ENCODE assay signal across 1 cellular context in the genomic region with DNA sequence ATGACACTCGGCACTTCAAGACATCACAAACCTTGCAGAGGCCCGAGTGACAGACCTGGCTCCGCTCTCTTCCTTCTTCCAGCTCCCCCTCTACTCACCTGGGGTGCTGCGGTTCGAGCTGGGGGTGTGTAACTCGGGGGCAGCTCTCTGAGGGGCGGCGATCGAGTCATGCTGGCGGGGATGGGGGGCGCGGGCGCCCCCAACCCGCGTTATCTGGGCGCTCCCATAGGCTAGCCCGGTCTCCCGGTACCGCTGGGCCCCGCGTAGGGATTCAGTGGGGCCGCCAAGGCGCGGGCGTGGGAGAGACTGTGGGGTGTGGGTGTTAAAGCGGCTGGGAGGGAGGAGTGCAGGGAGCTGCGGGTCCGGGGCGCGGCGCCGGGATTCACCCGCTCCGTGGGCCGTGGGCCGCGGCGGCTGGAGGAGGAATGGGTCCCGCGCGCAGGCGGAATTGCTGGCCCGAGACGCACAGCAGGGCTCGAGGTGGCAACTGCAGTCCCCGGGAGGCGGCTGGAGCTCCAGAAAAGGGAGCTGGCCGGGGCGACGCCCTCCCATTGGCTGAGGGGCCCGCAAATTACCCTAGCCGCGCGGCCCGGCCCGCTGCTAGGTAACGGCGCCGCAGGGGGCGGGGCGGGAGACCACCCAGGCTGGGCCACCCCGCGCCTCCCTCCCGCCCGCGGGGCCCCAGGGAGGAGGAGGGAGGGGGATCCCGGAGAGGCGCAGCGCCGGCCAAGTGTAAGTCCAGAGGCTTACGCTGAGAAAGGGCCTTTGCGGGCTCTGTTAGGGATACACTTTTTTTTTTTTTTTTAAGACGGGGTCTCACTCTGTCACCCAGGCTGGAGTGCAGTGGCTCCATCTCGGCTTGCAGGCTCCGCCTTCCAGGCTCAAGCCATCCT.
TF ChIP-seq lines count a peak whose summit lies in the region.

A gene with protein sequence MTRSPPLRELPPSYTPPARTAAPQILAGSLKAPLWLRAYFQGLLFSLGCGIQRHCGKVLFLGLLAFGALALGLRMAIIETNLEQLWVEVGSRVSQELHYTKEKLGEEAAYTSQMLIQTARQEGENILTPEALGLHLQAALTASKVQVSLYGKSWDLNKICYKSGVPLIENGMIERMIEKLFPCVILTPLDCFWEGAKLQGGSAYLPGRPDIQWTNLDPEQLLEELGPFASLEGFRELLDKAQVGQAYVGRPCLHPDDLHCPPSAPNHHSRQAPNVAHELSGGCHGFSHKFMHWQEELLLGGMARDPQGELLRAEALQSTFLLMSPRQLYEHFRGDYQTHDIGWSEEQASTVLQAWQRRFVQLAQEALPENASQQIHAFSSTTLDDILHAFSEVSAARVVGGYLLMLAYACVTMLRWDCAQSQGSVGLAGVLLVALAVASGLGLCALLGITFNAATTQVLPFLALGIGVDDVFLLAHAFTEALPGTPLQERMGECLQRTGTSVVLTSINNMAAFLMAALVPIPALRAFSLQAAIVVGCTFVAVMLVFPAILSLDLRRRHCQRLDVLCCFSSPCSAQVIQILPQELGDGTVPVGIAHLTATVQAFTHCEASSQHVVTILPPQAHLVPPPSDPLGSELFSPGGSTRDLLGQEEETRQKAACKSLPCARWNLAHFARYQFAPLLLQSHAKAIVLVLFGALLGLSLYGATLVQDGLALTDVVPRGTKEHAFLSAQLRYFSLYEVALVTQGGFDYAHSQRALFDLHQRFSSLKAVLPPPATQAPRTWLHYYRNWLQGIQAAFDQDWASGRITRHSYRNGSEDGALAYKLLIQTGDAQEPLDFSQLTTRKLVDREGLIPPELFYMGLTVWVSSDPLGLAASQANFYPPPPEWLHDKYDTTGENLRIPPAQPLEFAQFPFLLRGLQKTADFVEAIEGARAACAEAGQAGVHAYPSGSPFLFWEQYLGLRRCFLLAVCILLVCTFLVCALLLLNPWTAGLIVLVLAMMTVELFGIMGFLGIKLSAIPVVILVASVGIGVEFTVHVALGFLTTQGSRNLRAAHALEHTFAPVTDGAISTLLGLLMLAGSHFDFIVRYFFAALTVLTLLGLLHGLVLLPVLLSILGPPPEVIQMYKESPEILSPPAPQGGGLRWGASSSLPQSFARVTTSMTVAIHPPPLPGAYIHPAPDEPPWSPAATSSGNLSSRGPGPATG (minus strand): TSS at position 491 of the 893 bp plus-strand sequence. CDS start 321 bp downstream, at position 170.

TF ChIP-seq in K562, 482 proteins besides CTCF, POLR2A, EP300 and RAD21 (continued from another document and continues in another):
- TF ChIP-seq, protein P1, sequence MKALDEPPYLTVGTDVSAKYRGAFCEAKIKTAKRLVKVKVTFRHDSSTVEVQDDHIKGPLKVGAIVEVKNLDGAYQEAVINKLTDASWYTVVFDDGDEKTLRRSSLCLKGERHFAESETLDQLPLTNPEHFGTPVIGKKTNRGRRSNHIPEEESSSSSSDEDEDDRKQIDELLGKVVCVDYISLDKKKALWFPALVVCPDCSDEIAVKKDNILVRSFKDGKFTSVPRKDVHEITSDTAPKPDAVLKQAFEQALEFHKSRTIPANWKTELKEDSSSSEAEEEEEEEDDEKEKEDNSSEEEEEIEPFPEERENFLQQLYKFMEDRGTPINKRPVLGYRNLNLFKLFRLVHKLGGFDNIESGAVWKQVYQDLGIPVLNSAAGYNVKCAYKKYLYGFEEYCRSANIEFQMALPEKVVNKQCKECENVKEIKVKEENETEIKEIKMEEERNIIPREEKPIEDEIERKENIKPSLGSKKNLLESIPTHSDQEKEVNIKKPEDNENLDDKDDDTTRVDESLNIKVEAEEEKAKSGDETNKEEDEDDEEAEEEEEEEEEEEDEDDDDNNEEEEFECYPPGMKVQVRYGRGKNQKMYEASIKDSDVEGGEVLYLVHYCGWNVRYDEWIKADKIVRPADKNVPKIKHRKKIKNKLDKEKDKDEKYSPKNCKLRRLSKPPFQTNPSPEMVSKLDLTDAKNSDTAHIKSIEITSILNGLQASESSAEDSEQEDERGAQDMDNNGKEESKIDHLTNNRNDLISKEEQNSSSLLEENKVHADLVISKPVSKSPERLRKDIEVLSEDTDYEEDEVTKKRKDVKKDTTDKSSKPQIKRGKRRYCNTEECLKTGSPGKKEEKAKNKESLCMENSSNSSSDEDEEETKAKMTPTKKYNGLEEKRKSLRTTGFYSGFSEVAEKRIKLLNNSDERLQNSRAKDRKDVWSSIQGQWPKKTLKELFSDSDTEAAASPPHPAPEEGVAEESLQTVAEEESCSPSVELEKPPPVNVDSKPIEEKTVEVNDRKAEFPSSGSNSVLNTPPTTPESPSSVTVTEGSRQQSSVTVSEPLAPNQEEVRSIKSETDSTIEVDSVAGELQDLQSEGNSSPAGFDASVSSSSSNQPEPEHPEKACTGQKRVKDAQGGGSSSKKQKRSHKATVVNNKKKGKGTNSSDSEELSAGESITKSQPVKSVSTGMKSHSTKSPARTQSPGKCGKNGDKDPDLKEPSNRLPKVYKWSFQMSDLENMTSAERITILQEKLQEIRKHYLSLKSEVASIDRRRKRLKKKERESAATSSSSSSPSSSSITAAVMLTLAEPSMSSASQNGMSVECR (CRISPR knock-in tag; IDR thresholded peaks at IDR 0.05): no peak
- TF ChIP-seq TEAD1 (CRISPR knock-in tag; IDR thresholded peaks at IDR 0.05): peak in 1 of 2 experiments; percentile 55; a peak in 1 of 4 replicates
- TF ChIP-seq MYC (IDR thresholded peaks at IDR 0.05; ENCODE audit: low read depth, low read length): no peak
- 0 out of 2 replicates have a peak, but pooled peaks have one; percentile 36 for TF ChIP-seq MYC (CRISPR knock-in tag; IDR thresholded peaks at IDR 0.05; ENCODE audit: borderline replicate concordance, low read depth)
- TF ChIP-seq RBBP5 (IDR thresholded peaks at IDR 0.05; ENCODE audit: borderline replicate concordance, insufficient read depth, low read length, poor library complexity, severe bottlenecking): peak; percentile 72
- peak; percentile 54 for TF ChIP-seq HMGN3 (IDR thresholded peaks at IDR 0.05; ENCODE audit: borderline replicate concordance, extremely low read depth, insufficient read length, low read depth, low read length)
- no peak for TF ChIP-seq GABPB2 (CRISPR knock-in tag; conservative IDR thresholded peaks at IDR 0.05)
- TF ChIP-seq, protein P2, sequence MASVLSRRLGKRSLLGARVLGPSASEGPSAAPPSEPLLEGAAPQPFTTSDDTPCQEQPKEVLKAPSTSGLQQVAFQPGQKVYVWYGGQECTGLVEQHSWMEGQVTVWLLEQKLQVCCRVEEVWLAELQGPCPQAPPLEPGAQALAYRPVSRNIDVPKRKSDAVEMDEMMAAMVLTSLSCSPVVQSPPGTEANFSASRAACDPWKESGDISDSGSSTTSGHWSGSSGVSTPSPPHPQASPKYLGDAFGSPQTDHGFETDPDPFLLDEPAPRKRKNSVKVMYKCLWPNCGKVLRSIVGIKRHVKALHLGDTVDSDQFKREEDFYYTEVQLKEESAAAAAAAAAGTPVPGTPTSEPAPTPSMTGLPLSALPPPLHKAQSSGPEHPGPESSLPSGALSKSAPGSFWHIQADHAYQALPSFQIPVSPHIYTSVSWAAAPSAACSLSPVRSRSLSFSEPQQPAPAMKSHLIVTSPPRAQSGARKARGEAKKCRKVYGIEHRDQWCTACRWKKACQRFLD (CRISPR knock-in tag; IDR thresholded peaks at IDR 0.05): no peak
- TF ChIP-seq, protein P3, sequence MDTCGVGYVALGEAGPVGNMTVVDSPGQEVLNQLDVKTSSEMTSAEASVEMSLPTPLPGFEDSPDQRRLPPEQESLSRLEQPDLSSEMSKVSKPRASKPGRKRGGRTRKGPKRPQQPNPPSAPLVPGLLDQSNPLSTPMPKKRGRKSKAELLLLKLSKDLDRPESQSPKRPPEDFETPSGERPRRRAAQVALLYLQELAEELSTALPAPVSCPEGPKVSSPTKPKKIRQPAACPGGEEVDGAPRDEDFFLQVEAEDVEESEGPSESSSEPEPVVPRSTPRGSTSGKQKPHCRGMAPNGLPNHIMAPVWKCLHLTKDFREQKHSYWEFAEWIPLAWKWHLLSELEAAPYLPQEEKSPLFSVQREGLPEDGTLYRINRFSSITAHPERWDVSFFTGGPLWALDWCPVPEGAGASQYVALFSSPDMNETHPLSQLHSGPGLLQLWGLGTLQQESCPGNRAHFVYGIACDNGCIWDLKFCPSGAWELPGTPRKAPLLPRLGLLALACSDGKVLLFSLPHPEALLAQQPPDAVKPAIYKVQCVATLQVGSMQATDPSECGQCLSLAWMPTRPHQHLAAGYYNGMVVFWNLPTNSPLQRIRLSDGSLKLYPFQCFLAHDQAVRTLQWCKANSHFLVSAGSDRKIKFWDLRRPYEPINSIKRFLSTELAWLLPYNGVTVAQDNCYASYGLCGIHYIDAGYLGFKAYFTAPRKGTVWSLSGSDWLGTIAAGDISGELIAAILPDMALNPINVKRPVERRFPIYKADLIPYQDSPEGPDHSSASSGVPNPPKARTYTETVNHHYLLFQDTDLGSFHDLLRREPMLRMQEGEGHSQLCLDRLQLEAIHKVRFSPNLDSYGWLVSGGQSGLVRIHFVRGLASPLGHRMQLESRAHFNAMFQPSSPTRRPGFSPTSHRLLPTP (IDR thresholded peaks at IDR 0.05; ENCODE audit: borderline replicate concordance, extremely low read depth, insufficient read length): no peak
- no peak for TF ChIP-seq RFX7 (CRISPR knock-in tag; IDR thresholded peaks at IDR 0.05)
- TF ChIP-seq ZNF780A (CRISPR knock-in tag; IDR thresholded peaks at IDR 0.05): no peak
- TF ChIP-seq, protein P4, sequence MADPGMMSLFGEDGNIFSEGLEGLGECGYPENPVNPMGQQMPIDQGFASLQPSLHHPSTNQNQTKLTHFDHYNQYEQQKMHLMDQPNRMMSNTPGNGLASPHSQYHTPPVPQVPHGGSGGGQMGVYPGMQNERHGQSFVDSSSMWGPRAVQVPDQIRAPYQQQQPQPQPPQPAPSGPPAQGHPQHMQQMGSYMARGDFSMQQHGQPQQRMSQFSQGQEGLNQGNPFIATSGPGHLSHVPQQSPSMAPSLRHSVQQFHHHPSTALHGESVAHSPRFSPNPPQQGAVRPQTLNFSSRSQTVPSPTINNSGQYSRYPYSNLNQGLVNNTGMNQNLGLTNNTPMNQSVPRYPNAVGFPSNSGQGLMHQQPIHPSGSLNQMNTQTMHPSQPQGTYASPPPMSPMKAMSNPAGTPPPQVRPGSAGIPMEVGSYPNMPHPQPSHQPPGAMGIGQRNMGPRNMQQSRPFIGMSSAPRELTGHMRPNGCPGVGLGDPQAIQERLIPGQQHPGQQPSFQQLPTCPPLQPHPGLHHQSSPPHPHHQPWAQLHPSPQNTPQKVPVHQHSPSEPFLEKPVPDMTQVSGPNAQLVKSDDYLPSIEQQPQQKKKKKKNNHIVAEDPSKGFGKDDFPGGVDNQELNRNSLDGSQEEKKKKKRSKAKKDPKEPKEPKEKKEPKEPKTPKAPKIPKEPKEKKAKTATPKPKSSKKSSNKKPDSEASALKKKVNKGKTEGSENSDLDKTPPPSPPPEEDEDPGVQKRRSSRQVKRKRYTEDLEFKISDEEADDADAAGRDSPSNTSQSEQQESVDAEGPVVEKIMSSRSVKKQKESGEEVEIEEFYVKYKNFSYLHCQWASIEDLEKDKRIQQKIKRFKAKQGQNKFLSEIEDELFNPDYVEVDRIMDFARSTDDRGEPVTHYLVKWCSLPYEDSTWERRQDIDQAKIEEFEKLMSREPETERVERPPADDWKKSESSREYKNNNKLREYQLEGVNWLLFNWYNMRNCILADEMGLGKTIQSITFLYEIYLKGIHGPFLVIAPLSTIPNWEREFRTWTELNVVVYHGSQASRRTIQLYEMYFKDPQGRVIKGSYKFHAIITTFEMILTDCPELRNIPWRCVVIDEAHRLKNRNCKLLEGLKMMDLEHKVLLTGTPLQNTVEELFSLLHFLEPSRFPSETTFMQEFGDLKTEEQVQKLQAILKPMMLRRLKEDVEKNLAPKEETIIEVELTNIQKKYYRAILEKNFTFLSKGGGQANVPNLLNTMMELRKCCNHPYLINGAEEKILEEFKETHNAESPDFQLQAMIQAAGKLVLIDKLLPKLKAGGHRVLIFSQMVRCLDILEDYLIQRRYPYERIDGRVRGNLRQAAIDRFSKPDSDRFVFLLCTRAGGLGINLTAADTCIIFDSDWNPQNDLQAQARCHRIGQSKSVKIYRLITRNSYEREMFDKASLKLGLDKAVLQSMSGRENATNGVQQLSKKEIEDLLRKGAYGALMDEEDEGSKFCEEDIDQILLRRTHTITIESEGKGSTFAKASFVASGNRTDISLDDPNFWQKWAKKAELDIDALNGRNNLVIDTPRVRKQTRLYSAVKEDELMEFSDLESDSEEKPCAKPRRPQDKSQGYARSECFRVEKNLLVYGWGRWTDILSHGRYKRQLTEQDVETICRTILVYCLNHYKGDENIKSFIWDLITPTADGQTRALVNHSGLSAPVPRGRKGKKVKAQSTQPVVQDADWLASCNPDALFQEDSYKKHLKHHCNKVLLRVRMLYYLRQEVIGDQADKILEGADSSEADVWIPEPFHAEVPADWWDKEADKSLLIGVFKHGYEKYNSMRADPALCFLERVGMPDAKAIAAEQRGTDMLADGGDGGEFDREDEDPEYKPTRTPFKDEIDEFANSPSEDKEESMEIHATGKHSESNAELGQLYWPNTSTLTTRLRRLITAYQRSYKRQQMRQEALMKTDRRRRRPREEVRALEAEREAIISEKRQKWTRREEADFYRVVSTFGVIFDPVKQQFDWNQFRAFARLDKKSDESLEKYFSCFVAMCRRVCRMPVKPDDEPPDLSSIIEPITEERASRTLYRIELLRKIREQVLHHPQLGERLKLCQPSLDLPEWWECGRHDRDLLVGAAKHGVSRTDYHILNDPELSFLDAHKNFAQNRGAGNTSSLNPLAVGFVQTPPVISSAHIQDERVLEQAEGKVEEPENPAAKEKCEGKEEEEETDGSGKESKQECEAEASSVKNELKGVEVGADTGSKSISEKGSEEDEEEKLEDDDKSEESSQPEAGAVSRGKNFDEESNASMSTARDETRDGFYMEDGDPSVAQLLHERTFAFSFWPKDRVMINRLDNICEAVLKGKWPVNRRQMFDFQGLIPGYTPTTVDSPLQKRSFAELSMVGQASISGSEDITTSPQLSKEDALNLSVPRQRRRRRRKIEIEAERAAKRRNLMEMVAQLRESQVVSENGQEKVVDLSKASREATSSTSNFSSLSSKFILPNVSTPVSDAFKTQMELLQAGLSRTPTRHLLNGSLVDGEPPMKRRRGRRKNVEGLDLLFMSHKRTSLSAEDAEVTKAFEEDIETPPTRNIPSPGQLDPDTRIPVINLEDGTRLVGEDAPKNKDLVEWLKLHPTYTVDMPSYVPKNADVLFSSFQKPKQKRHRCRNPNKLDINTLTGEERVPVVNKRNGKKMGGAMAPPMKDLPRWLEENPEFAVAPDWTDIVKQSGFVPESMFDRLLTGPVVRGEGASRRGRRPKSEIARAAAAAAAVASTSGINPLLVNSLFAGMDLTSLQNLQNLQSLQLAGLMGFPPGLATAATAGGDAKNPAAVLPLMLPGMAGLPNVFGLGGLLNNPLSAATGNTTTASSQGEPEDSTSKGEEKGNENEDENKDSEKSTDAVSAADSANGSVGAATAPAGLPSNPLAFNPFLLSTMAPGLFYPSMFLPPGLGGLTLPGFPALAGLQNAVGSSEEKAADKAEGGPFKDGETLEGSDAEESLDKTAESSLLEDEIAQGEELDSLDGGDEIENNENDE (IDR thresholded peaks at IDR 0.05; ENCODE audit: low read depth, low read length): no peak
- TF ChIP-seq STAG1 (CRISPR knock-in tag; IDR thresholded peaks at IDR 0.05; ENCODE audit: borderline replicate concordance): no peak
- TF ChIP-seq ZNF263 (CRISPR knock-in tag; IDR thresholded peaks at IDR 0.05; ENCODE audit: borderline replicate concordance): peak; percentile 80
- TF ChIP-seq NEUROD1 (IDR thresholded peaks at IDR 0.05; ENCODE audit: borderline replicate concordance, low read depth, low read length, partially characterized antibody): no peak
- peak; percentile 62 for TF ChIP-seq FIP1L1 (IDR thresholded peaks at IDR 0.05; ENCODE audit: low read depth, low read length, poor library complexity, severe bottlenecking)
- no peak for TF ChIP-seq NR2C1 (IDR thresholded peaks at IDR 0.05)
- no peak for TF ChIP-seq NR2C1 (tag; IDR thresholded peaks at IDR 0.05)
- peak; percentile 43 for TF ChIP-seq SRSF7 (optimal IDR thresholded peaks at IDR 0.05; ENCODE audit: low read depth, low read length)
- no peak for TF ChIP-seq ZNF212 (CRISPR knock-in tag; IDR thresholded peaks at IDR 0.05)
- no peak for TF ChIP-seq ZNF507 (tag; conservative IDR thresholded peaks at IDR 0.05)
- no peak for TF ChIP-seq KLF16 (IDR thresholded peaks at IDR 0.05)
- TF ChIP-seq ETV6 (IDR thresholded peaks at IDR 0.05; ENCODE audit: borderline replicate concordance in 1 of 2, low read depth in 2 of 2, low read length in 1 of 2): no peak
- no peak for TF ChIP-seq ETV6 (CRISPR knock-in tag; IDR thresholded peaks at IDR 0.05; ENCODE audit: borderline replicate concordance)
- no peak for TF ChIP-seq ZNF696 (CRISPR knock-in tag; conservative IDR thresholded peaks at IDR 0.05)
